In genomic region chr1:207873055-207873890, GRCh38 we compare ENCODE assay signal across 11 cellular contexts. TPM values are rescaled to one million over a fixed set of nuclear protein-coding genes. Genes with fewer than 3 reads are reported as not detected.
A peak's percentile ranks its signal among the peaks of the same experiment; 100 is the strongest.
DNase-seq lines count a peak whose midpoint lies in the region; ATAC-seq and TF ChIP-seq lines count a peak whose summit lies in the region.
"Had no signal": no experiment of that assay in that cellular context is flagged by ENCODE, and none has a peak within 500 bp of the region (broad histone marks: within the 10 kb centered on the region; RNA-seq: fewer than 3 reads in every experiment).

No MANE protein-coding gene starts in this region.

- POLR2A ChIA-PET in T-cell (lab: Charles Lee), result interaction anchor here (0.9 to 1.1 kb wide), 3 partner anchors 11 to 50 kb away, joined by 3 to 7 read pairs (median 3); no protein-coding TSS in a partner anchor

- H3K36me3 Mint-ChIP-seq in T-cell, result no peaks in the 10 kb centered on the region
- H3K36me3 Mint-ChIP-seq in effector memory CD8-positive, alpha-beta T cell (ENCODE audit: insufficient read depth), result peaks cover 3% of the 10 kb centered on the region

- H3K4me3 ChIP-seq in upper lobe of right lung, result no peak overlapping the region

- CTCF ChIA-PET in T-cell (lab: Charles Lee), result interaction anchor here (0.6 to 11.1 kb wide), 12 partner anchors 8 to 823 kb away, joined by 3 to 148 read pairs (median 8); no protein-coding TSS in a partner anchor

- peaks cover 66 to 73% (median 70%) of the 10 kb centered on the region in 3 donors for H3K4me1 Mint-ChIP-seq in T-cell
- H3K4me1 Mint-ChIP-seq in effector memory CD8-positive, alpha-beta T cell (ENCODE audit: low read depth in 2 of 2), result peaks cover 40 to 55% of the 10 kb centered on the region in 2 donors

- no peaks in the 10 kb centered on the region for H3K9me3 ChIP-seq in upper lobe of right lung

- peak overlapping the region; percentile 53 to 60 (median 58) for H3K4me3 Mint-ChIP-seq in T-cell
- H3K4me3 Mint-ChIP-seq in effector memory CD8-positive, alpha-beta T cell, result peak overlapping the region; percentile 59 to 74

- no peaks in the 10 kb centered on the region for H3K9me3 Mint-ChIP-seq in T-cell
- H3K9me3 Mint-ChIP-seq in effector memory CD8-positive, alpha-beta T cell, result no peaks in the 10 kb centered on the region

- peaks cover 37% of the 10 kb centered on the region for H3K4me1 ChIP-seq in upper lobe of right lung

- H3K27ac ChIP-seq in upper lobe of right lung, result peak overlapping the region; percentile 45
- no peak overlapping the region for H3K27ac ChIP-seq in caudate nucleus (ENCODE audit: low read depth, low read length)

- H3K36me3 ChIP-seq in upper lobe of right lung, result no peaks in the 10 kb centered on the region

- H3K27me3 ChIP-seq in upper lobe of right lung, result no peaks in the 10 kb centered on the region

- ATAC-seq in Right ventricle myocardium inferior (no peak), left cardiac atrium (no peak), T-cell (replicated peaks in 1 of 4) (peak; percentile 23 to 56 (median 28)), upper lobe of right lung (peak; percentile 36), HG02981 (IDR thresholded peaks at IDR 0.05; ENCODE audit: unreplicated experiment) (no peak)
- peak; percentile 42 for ATAC-seq in effector memory CD8-positive, alpha-beta T cell (replicated peaks)

- TF ChIP-seq CTCF in upper lobe of right lung (IDR thresholded peaks at IDR 0.05), result no peak

- H3K27me3 Mint-ChIP-seq in T-cell, result no peaks in the 10 kb centered on the region
- no peaks in the 10 kb centered on the region for H3K27me3 Mint-ChIP-seq in effector memory CD8-positive, alpha-beta T cell

- intact Hi-C loops in Right ventricle myocardium inferior (cut with DNase I) (no loop called here), left cardiac atrium (cut with DNase I) (no loop called here), upper lobe of right lung (cut with DNase I) (no loop called here)

- peak overlapping the region; percentile 91 to 92 for H3K27ac Mint-ChIP-seq in T-cell
- peak overlapping the region; percentile 87 to 90 for H3K27ac Mint-ChIP-seq in effector memory CD8-positive, alpha-beta T cell

- DNase-seq in Right ventricle myocardium inferior (ENCODE audit: missing footprints) (peak; percentile 55), left cardiac atrium (no peak), T-cell (peak in 8 of 34 experiments; percentile 10 to 37 (median 18)), upper lobe of right lung (peak; percentile 71), caudate nucleus (lab: John Stamatoyannopoulos, UW) (no peak), GOT3 (lab: John Stamatoyannopoulos, UW) (no peak)
- DNase-seq in effector memory CD8-positive, alpha-beta T cell, result no peak
- DNase-seq: activated gamma-delta T cell, hypothalamus, NCI-H1930 had no signal

RNA-seq across cellular contexts. Expression of gene CD34, which starts 37.7 kb away (rescaled TPM):
- total RNA-seq in Right ventricle myocardium inferior (84.8 TPM), left cardiac atrium (100 to 1,000 TPM; 101 to 115 TPM), T-cell (1 to 10 TPM in 2 of 5 donors, under 1 TPM in 3; 0.57 to 1.6 (median 0.83) TPM), upper lobe of right lung (50.7 TPM)

Comparison
In these comparisons a context has a peak if more than half of its experiments do, and no peak if none do; other contexts are left out.
1. DNase-seq: peak in Right ventricle myocardium inferior (single experiment) and upper lobe of right lung (single experiment); none in left cardiac atrium (single experiment), effector memory CD8-positive, alpha-beta T cell (0 of 3), caudate nucleus (0 of 61) and GOT3 (single experiment).
2. ATAC-seq: peak in T-cell (4 of 4), effector memory CD8-positive, alpha-beta T cell (single experiment) and upper lobe of right lung (single experiment); none in Right ventricle myocardium inferior (single experiment), left cardiac atrium (0 of 2) and HG02981 (single experiment).
3. RNA of gene CD34, which starts 37.7 kb away (total RNA-seq): 101 to 115 TPM in left cardiac atrium, 84.8 TPM in Right ventricle myocardium inferior (single experiment) and 50.7 TPM in upper lobe of right lung (single experiment); 0.57 to 1.6 TPM in T-cell; every median in the first group is over 10 times any median in the second.